ENCODE assay signal across 8 cellular contexts in the genomic region with DNA sequence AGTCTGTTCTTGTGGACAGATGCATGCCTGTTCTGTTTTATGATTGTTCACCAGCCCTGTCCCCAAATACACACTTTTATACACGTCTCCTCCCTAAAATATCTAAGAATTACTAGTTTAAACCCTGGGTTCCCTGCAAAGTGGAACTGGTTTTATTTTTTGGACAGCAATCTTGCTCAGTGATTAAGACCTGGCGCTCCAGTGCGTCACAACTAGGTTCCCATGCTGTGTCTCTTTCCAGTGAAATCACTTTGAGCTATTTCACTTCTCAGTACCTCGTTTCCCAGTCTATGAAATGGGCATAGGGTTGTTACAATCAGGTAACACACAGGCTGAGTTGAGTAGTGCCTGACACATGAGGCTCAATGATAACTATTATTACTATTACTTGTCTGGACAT. TPM values are rescaled to one million over a fixed set of nuclear protein-coding genes. Genes with fewer than 3 reads are reported as not detected.
DNase-seq lines count a peak whose midpoint lies in the region; ATAC-seq, FAIRE-seq and TF ChIP-seq lines count a peak whose summit lies in the region.

No MANE protein-coding gene starts in this region.

- no peaks in the 10 kb centered on the region for H3F3A ChIP-seq in OCI-LY1 (ENCODE audit: insufficient read depth, low read length)

- WGBS in pancreas, 2 donors = 75 to 84% methylated on average over 4 of the region's 4 CpGs
- WGBS in small intestine, 3 donors = 84 to 91% (median 86%) methylated on average over 4 of the region's 4 CpGs

- peaks cover 38% of the 10 kb centered on the region for H3K4me1 Mint-ChIP-seq in CD8-positive, alpha-beta T cell (ENCODE audit: low read depth)
- peaks cover 19% of the 10 kb centered on the region for H3K4me1 Mint-ChIP-seq in endothelial cell (ENCODE audit: unreplicated experiment)

- peak overlapping the region; percentile 85 for H3K4me3 ChIP-seq in CD8-positive, alpha-beta T cell (ENCODE audit: low read depth, low read length)
- H3K4me3 ChIP-seq in OCI-LY1 (ENCODE audit: low read depth, low read length, poor library complexity, severe bottlenecking) (peak overlapping the region; percentile 87), pancreas (peak overlapping the region in 3 of 4 donors; percentile 73 to 93 (median 77)), small intestine (ENCODE audit: low read depth in 1 of 2, low read length in 2 of 2) (peak overlapping the region in 1 of 2 donors; percentile 96)

- H3K9me2 ChIP-seq in OCI-LY1 (ENCODE audit: low read depth, low read length) = no peaks in the 10 kb centered on the region

- peak overlapping the region; percentile 82 for H3K4me2 ChIP-seq in OCI-LY1 (ENCODE audit: low read length)

- no peak for DNase-seq in CD8-positive, alpha-beta T cell
- DNase-seq in endothelial cell (ENCODE audit: low spot score) (no peak), pancreas (no peak), NCI-H345 treated with DMSO at 0.1 percent for 48 hours (lab: John Stamatoyannopoulos, UW; ENCODE audit: unreplicated experiment) (no peak), small intestine (no peak), caudate nucleus (lab: John Stamatoyannopoulos, UW) (no peak)

- FAIRE-seq in pancreas (lab: Jason Lieb, UNC) = no peak
- no peak for FAIRE-seq in small intestine (lab: Jason Lieb, UNC)

- POLR2A ChIA-PET in CD8-positive, alpha-beta T cell (lab: Charles Lee) = interaction anchor here (1.6 to 3.2 kb wide), 2 partner anchors 13 to 149 kb away, joined by 4 to 16 read pairs; no protein-coding TSS in a partner anchor

- H2AFZ ChIP-seq in OCI-LY1 (ENCODE audit: low read length) = no peak overlapping the region

- intact Hi-C loops in CD8-positive, alpha-beta T cell (cut with DNase I, micrococcal nuclease) = loop anchor here (5.0 to 10.0 kb wide), 5 partner anchors 145 to 1255 kb away; partner anchors contain the start of genes BFAR (in 2 of the 2) and PARN (in 2 of the 2)
- intact Hi-C loops in pancreas (cut with DNase I) = no loop called here

- no peaks in the 10 kb centered on the region for H3K27me3 ChIP-seq in CD8-positive, alpha-beta T cell (ENCODE audit: insufficient read depth, low read length)
- H3K27me3 ChIP-seq in OCI-LY1 (ENCODE audit: insufficient read depth, low read length) = no peaks in the 10 kb centered on the region
- H3K27me3 ChIP-seq in pancreas = no peaks in the 10 kb centered on the region
- no peaks in the 10 kb centered on the region for H3K27me3 ChIP-seq in small intestine (ENCODE audit: control insufficient read depth in 2 of 2, insufficient read depth in 2 of 2, low read length in 2 of 2)

- peaks cover 4% of the 10 kb centered on the region for H3K36me3 ChIP-seq in CD8-positive, alpha-beta T cell (ENCODE audit: insufficient read depth, low read length)
- H3K36me3 ChIP-seq in OCI-LY1 (ENCODE audit: insufficient read depth, low read length) = peaks cover 29% of the 10 kb centered on the region
- peaks cover 0 to 8% (median 7%) of the 10 kb centered on the region in 3 donors for H3K36me3 ChIP-seq in pancreas
- peaks cover 0 to 2% of the 10 kb centered on the region in 2 donors for H3K36me3 ChIP-seq in small intestine (ENCODE audit: control insufficient read depth in 2 of 2, insufficient read depth in 2 of 2, low read length in 2 of 2)

- peak overlapping the region; percentile 100 for H3K4me3 Mint-ChIP-seq in CD8-positive, alpha-beta T cell
- peak overlapping the region; percentile 100 for H3K4me3 Mint-ChIP-seq in endothelial cell (ENCODE audit: unreplicated experiment)

- H3K9me3 ChIP-seq in CD8-positive, alpha-beta T cell (ENCODE audit: low read length) = no peaks in the 10 kb centered on the region
- H3K9me3 ChIP-seq in OCI-LY1 (ENCODE audit: low read length) (no peaks in the 10 kb centered on the region), pancreas (no peaks in the 10 kb centered on the region), small intestine (ENCODE audit: control insufficient read depth, low read depth) (no peaks in the 10 kb centered on the region)

- H3K4me1 ChIP-seq in CD8-positive, alpha-beta T cell (ENCODE audit: insufficient read depth, low read length) = peaks cover 23% of the 10 kb centered on the region
- H3K4me1 ChIP-seq in OCI-LY1 (ENCODE audit: insufficient read depth, low read length, severe bottlenecking) = peaks cover 29% of the 10 kb centered on the region
- H3K4me1 ChIP-seq in pancreas = peaks cover 0 to 10% (median 5%) of the 10 kb centered on the region in 3 donors
- peaks cover 7 to 8% of the 10 kb centered on the region in 2 donors for H3K4me1 ChIP-seq in small intestine (ENCODE audit: control insufficient read depth in 2 of 2, insufficient read depth in 1 of 2, low read depth in 1 of 2, low read length in 1 of 2)

- H3K36me3 Mint-ChIP-seq in CD8-positive, alpha-beta T cell = peaks cover 32% of the 10 kb centered on the region
- H3K36me3 Mint-ChIP-seq in endothelial cell (ENCODE audit: low read depth, unreplicated experiment) = no peaks in the 10 kb centered on the region

- CTCF ChIA-PET in CD8-positive, alpha-beta T cell (lab: Charles Lee) = interaction anchor here (1.0 to 1.5 kb wide), 2 partner anchors 146 to 240 kb away, joined by 3 to 4 read pairs; no protein-coding TSS in a partner anchor

- peaks cover 44% of the 10 kb centered on the region for H3K79me2 ChIP-seq in OCI-LY1 (ENCODE audit: insufficient read depth, low read length)

- H4K20me1 ChIP-seq in OCI-LY1 (ENCODE audit: insufficient read depth, low read length) = no peaks in the 10 kb centered on the region

- H3K27me3 Mint-ChIP-seq in CD8-positive, alpha-beta T cell (ENCODE audit: low read depth) = no peaks in the 10 kb centered on the region
- no peaks in the 10 kb centered on the region for H3K27me3 Mint-ChIP-seq in endothelial cell (ENCODE audit: unreplicated experiment)

- no peak overlapping the region for H3K27ac ChIP-seq in CD8-positive, alpha-beta T cell (ENCODE audit: low read depth, low read length)
- H3K27ac ChIP-seq in OCI-LY1 (ENCODE audit: low read depth, low read length, poor library complexity, severe bottlenecking) (no peak overlapping the region), pancreas (no peak overlapping the region), small intestine (ENCODE audit: low read depth in 1 of 2, low read length in 1 of 2) (peak overlapping the region in 1 of 2 donors; percentile 20), caudate nucleus (ENCODE audit: low read depth, low read length) (no peak overlapping the region)

- no peaks in the 10 kb centered on the region for H3K9me3 Mint-ChIP-seq in CD8-positive, alpha-beta T cell
- H3K9me3 Mint-ChIP-seq in endothelial cell (ENCODE audit: unreplicated experiment) = no peaks in the 10 kb centered on the region

- TF ChIP-seq CTCF in CD8-positive, alpha-beta T cell (IDR thresholded peaks at IDR 0.05) = no peak
- TF ChIP-seq CTCF in OCI-LY1 (IDR thresholded peaks at IDR 0.05; ENCODE audit: low read length) (no peak), endothelial cell (IDR thresholded peaks at IDR 0.05; ENCODE audit: unreplicated experiment) (no peak), pancreas (IDR thresholded peaks at IDR 0.05) (no peak)

- peak overlapping the region; percentile 89 for H3K9ac ChIP-seq in OCI-LY1 (ENCODE audit: low read length)

- no peak for ATAC-seq in CD8-positive, alpha-beta T cell
- ATAC-seq in pancreas (no peak), GM18498 (IDR thresholded peaks at IDR 0.05; ENCODE audit: unreplicated experiment) (no peak)

- peak overlapping the region; percentile 73 for H3K27ac Mint-ChIP-seq in CD8-positive, alpha-beta T cell
- H3K27ac Mint-ChIP-seq in endothelial cell (ENCODE audit: unreplicated experiment) = peak overlapping the region; percentile 57

RNA-seq across cellular contexts. Expression of gene CEP20, which starts 1.1 kb away (rescaled TPM):
- total RNA-seq in CD8-positive, alpha-beta T cell = 10 to 100 TPM; 12.5 to 13.6 TPM
- 16.1 TPM for total RNA-seq in endothelial cell (ENCODE audit: unreplicated experiment)
- total RNA-seq in pancreas = 10 to 100 TPM; 15.0 to 21.3 (median 17.7) TPM
- polyA plus RNA-seq in pancreas = 10 to 100 TPM in 1 of 2 donors, 1 to 10 TPM in 1; 8.6 to 18.3 TPM
- 10 to 100 TPM; 10.7 to 27.1 (median 15.4) TPM for polyA plus RNA-seq in small intestine

RNA-seq across cellular contexts. Expression of gene MYH11, which starts 30.5 kb away (rescaled TPM):
- total RNA-seq in CD8-positive, alpha-beta T cell = not detected
- 0.51 TPM for total RNA-seq in endothelial cell (ENCODE audit: unreplicated experiment)
- 1 to 10 TPM; 1.6 to 8.5 (median 3.2) TPM for total RNA-seq in pancreas
- 10 to 100 TPM; 12.2 to 24.7 TPM for polyA plus RNA-seq in pancreas
- polyA plus RNA-seq in small intestine = 10 to 100 TPM in 2 of 3 donors, 1 to 10 TPM in 1; 3.4 to 89.6 (median 14.3) TPM

Comparison
In these comparisons a context has a peak if more than half of its experiments do, and no peak if none do; other contexts are left out.
1. intact Hi-C loops: an anchor here in CD8-positive, alpha-beta T cell (5.0 to 10.0 kb wide); none called in pancreas.